ENCODE assay signal across 12 cellular contexts in genomic region chr10:133236411-133237240, GRCh38. TPM values are rescaled to one million over a fixed set of nuclear protein-coding genes. Genes with fewer than 3 reads are reported as not detected.
DNase-seq lines count a peak whose midpoint lies in the region; ATAC-seq and TF ChIP-seq lines count a peak whose summit lies in the region.
"Had no signal": no experiment of that assay in that cellular context is flagged by ENCODE, and none has a peak within 500 bp of the region (broad histone marks: within the 10 kb centered on the region; RNA-seq: fewer than 3 reads in every experiment).

No MANE protein-coding gene starts in this region.

- H3K79me2 ChIP-seq in GM23338 (replicated peaks; ENCODE audit: insufficient read depth) = peaks cover 4% of the 10 kb centered on the region; the same call in 1 of the 2 replicates

- no peak for TF ChIP-seq CTCF in GM23338 (conservative IDR thresholded peaks at IDR 0.05; ENCODE audit: low read depth in 2 of 2)
- no peak for TF ChIP-seq CTCF in activated CD8-positive, alpha-beta T cell treated with anti-CD3 and anti-CD28 coated beads for 36 hours (IDR thresholded peaks at IDR 0.05)

- H3K27me3 ChIP-seq in GM23338 (ENCODE audit: insufficient read depth) (peaks cover 58% of the 10 kb centered on the region), skeletal muscle satellite cell (ENCODE audit: control insufficient read depth, insufficient read depth, low read length) (peaks cover 77% of the 10 kb centered on the region), SJCRH30 (no peaks in the 10 kb centered on the region)

- CTCF ChIA-PET in activated CD8-positive, alpha-beta T cell treated with anti-CD3 and anti-CD28 coated beads for 36 hours (lab: Charles Lee) = no interaction called here

- H3K4me2 ChIP-seq in GM23338 (peak overlapping the region; percentile 85), skeletal muscle satellite cell (ENCODE audit: low read length) (peak overlapping the region; percentile 25)

- peak; percentile 60 for DNase-seq in GM23338 (ENCODE audit: low spot score)
- DNase-seq in activated CD8-positive, alpha-beta T cell treated with anti-CD3 and anti-CD28 coated beads for 36 hours = no peak
- no peak for DNase-seq in NCI-H510A (lab: John Stamatoyannopoulos, UW)
- no peak for DNase-seq in SJCRH30
- DNase-seq in SK-N-DZ (ENCODE audit: low spot score) = no peak
- DNase-seq in activated gamma-delta T cell treated with Interleukin-2 at 50 U/mL for 16 hours = no peak
- DNase-seq: activated CD4-positive, alpha-beta T cell treated with anti-CD3 and anti-CD28 coated beads, Interleukin-2, amount 50 U/mL, for 48 hours; cortex of kidney; NCI-H2081 treated with DMSO at 0.1 percent for 48 hours had no signal

- H3K4me1 ChIP-seq in GM23338 (ENCODE audit: insufficient read depth) = peaks cover 17% of the 10 kb centered on the region
- H3K4me1 ChIP-seq in skeletal muscle satellite cell (ENCODE audit: control insufficient read depth, insufficient read depth, low read length) = no peaks in the 10 kb centered on the region
- H3K4me1 ChIP-seq in SJCRH30 = no peaks in the 10 kb centered on the region

- H3K27ac ChIP-seq in GM23338 (ENCODE audit: low read depth) (no peak overlapping the region), SJCRH30 (no peak overlapping the region)

- peak overlapping the region; percentile 62; the same call in 1 of the 3 replicates for H3K4me3 Mint-ChIP-seq in GM23338
- H3K4me3 Mint-ChIP-seq in activated CD8-positive, alpha-beta T cell treated with anti-CD3 and anti-CD28 coated beads for 36 hours = no peak overlapping the region
- H3K4me3 Mint-ChIP-seq: mesothelial cell of epicardium had no signal

- peaks cover 12% of the 10 kb centered on the region; the same call in 1 of the 2 replicates for H3F3A ChIP-seq in GM23338 (replicated peaks; ENCODE audit: low read depth)

- peaks cover 62% of the 10 kb centered on the region for H3K27me3 Mint-ChIP-seq in GM23338 (ENCODE audit: insufficient read depth, low read depth, poor library complexity)
- peaks cover 47% of the 10 kb centered on the region for H3K27me3 Mint-ChIP-seq in activated CD8-positive, alpha-beta T cell treated with anti-CD3 and anti-CD28 coated beads for 36 hours

- H3K36me3 ChIP-seq in GM23338 (ENCODE audit: insufficient read depth) (no peaks in the 10 kb centered on the region), skeletal muscle satellite cell (ENCODE audit: insufficient read depth, low read length) (no peaks in the 10 kb centered on the region), SJCRH30 (no peaks in the 10 kb centered on the region)

- no peak overlapping the region for H3K9ac ChIP-seq in skeletal muscle satellite cell (ENCODE audit: low read depth, low read length)

- H4K20me1 ChIP-seq in GM23338 (replicated peaks; ENCODE audit: insufficient read depth) = no peaks in the 10 kb centered on the region; the same call in 1 of the 2 replicates

- POLR2A ChIA-PET in activated CD8-positive, alpha-beta T cell treated with anti-CD3 and anti-CD28 coated beads for 36 hours (lab: Charles Lee) = no interaction called here

- 0 out of 2 replicates have a peak, but pooled peaks cover 3% of the 10 kb centered on the region for H3K9me2 ChIP-seq in GM23338 (ENCODE audit: insufficient read depth)

- peaks cover 4% of the 10 kb centered on the region; the same call in 2 of the 3 replicates for H3K9me3 Mint-ChIP-seq in GM23338
- H3K9me3 Mint-ChIP-seq in activated CD8-positive, alpha-beta T cell treated with anti-CD3 and anti-CD28 coated beads for 36 hours = no peaks in the 10 kb centered on the region
- H3K9me3 Mint-ChIP-seq: mesothelial cell of epicardium had no signal

- H3K4me1 Mint-ChIP-seq in GM23338 = peaks cover 20% of the 10 kb centered on the region
- H3K4me1 Mint-ChIP-seq in activated CD8-positive, alpha-beta T cell treated with anti-CD3 and anti-CD28 coated beads for 36 hours (ENCODE audit: low read depth) = peaks cover 14% of the 10 kb centered on the region

- H3K9me3 ChIP-seq in skeletal muscle satellite cell (replicated peaks; ENCODE audit: low read length) (no peaks in the 10 kb centered on the region), SJCRH30 (replicated peaks) (no peaks in the 10 kb centered on the region)

- peak; percentile 21 for ATAC-seq in GM23338
- peak; percentile 25 for ATAC-seq in activated CD8-positive, alpha-beta T cell treated with anti-CD3 and anti-CD28 coated beads for 36 hours

- no peak overlapping the region for H3K27ac Mint-ChIP-seq in GM23338
- no peak overlapping the region for H3K27ac Mint-ChIP-seq in activated CD8-positive, alpha-beta T cell treated with anti-CD3 and anti-CD28 coated beads for 36 hours
- H3K27ac Mint-ChIP-seq: mesothelial cell of epicardium had no signal

- H3K36me3 Mint-ChIP-seq in GM23338 (ENCODE audit: low read depth) = peaks cover 9% of the 10 kb centered on the region
- H3K36me3 Mint-ChIP-seq in activated CD8-positive, alpha-beta T cell treated with anti-CD3 and anti-CD28 coated beads for 36 hours (ENCODE audit: low read depth) = no peaks in the 10 kb centered on the region
- H3K36me3 Mint-ChIP-seq: mesothelial cell of epicardium had no signal

- H2AFZ ChIP-seq in GM23338 = no peak overlapping the region

- intact Hi-C loops in activated CD8-positive, alpha-beta T cell treated with anti-CD3 and anti-CD28 coated beads for 36 hours (cut with micrococcal nuclease) = no loop called here

- H3K4me3 ChIP-seq in GM23338 (peak overlapping the region; percentile 66), iPS-11a (ENCODE audit: low read depth, low read length) (peak overlapping the region; percentile 30), skeletal muscle satellite cell (ENCODE audit: low read length) (no peak overlapping the region), SJCRH30 (no peak overlapping the region)

TF ChIP-seq in GM23338, 12 proteins besides CTCF, POLR2A, EP300 and RAD21:
- TF ChIP-seq POLR2AphosphoS5 (IDR thresholded peaks at IDR 0.05; ENCODE audit: low read depth) = 0 out of 2 replicates have a peak, but pooled peaks have one; percentile 10
- TF ChIP-seq ZNF114 (CRISPR knock-in tag; IDR thresholded peaks at IDR 0.05) = no peak
- TF ChIP-seq JUNB (IDR thresholded peaks at IDR 0.05; ENCODE audit: unreplicated experiment) = no peak
- TF ChIP-seq EZH2 (IDR thresholded peaks at IDR 0.05; ENCODE audit: low read depth, unreplicated experiment) = peak; percentile 46

RNA-seq across cellular contexts. Expression of gene VENTX, which starts 1.0 kb away (rescaled TPM):
- 6.3 and 8.1 TPM in 2 replicates for total RNA-seq in GM23338 (2014; rRNA removed; shearing (Covaris generic))
- 4.8 and 5.1 TPM in 2 replicates for polyA plus RNA-seq in GM23338 (2016; fragmentation: Nextera tagmentation; extraction: Ambion mirVana)
- total RNA-seq in activated CD8-positive, alpha-beta T cell treated with anti-CD3 and anti-CD28 coated beads for 36 hours = under 1 TPM in 1 of 2 experiments, not detected in 1; 0.09 TPM
- not detected in 2 replicates for total RNA-seq in skeletal muscle satellite cell (2012; rRNA removed)
- 0.10 and 0.26 TPM in 2 replicates for total RNA-seq in SJCRH30 (2014; rRNA removed; shearing (Covaris generic))
- not detected in 2 replicates for polyA plus RNA-seq in SK-N-DZ (2014; cell fraction: cytosol; rRNA removed)
- polyA plus RNA-seq in SK-N-DZ (2014; cell fraction: nucleus; rRNA removed) = not detected in 2 replicates

RNA-seq across cellular contexts. Expression of gene UTF1, which starts 6.6 kb away (rescaled TPM):
- total RNA-seq in GM23338 (2014; rRNA removed; shearing (Covaris generic)) = 7.7 and 12.2 TPM in 2 replicates
- 51.4 and 55.7 TPM in 2 replicates for polyA plus RNA-seq in GM23338 (2016; fragmentation: Nextera tagmentation; extraction: Ambion mirVana)
- total RNA-seq in activated CD8-positive, alpha-beta T cell treated with anti-CD3 and anti-CD28 coated beads for 36 hours = not detected
- not detected in 2 replicates for total RNA-seq in skeletal muscle satellite cell (2012; rRNA removed)
- total RNA-seq in SJCRH30 (2014; rRNA removed; shearing (Covaris generic)) = not detected in 2 replicates
- polyA plus RNA-seq in SK-N-DZ (2014; cell fraction: cytosol; rRNA removed) = not detected in 2 replicates
- polyA plus RNA-seq in SK-N-DZ (2014; cell fraction: nucleus; rRNA removed) = not detected in 2 replicates
- total RNA-seq: mesothelial cell of epicardium had no signal

RNA-seq across cellular contexts. Expression of gene ADAM8, which starts 40.0 kb away (rescaled TPM):
- 5.5 and 7.4 TPM in 2 replicates for total RNA-seq in GM23338 (2014; rRNA removed; shearing (Covaris generic))
- polyA plus RNA-seq in GM23338 (2016; fragmentation: Nextera tagmentation; extraction: Ambion mirVana) = 1.9 and 2.1 TPM in 2 replicates
- 100 to 1,000 TPM; 106 to 115 TPM for total RNA-seq in activated CD8-positive, alpha-beta T cell treated with anti-CD3 and anti-CD28 coated beads for 36 hours
- total RNA-seq in skeletal muscle satellite cell (2012; rRNA removed) = under 0.01 and 0.44 TPM in 2 replicates
- 0.56 and 0.67 TPM in 2 replicates for total RNA-seq in SJCRH30 (2014; rRNA removed; shearing (Covaris generic))
- 0.31 and 0.51 TPM in 2 replicates for polyA plus RNA-seq in SK-N-DZ (2014; cell fraction: cytosol; rRNA removed)
- 2.9 and 5.3 TPM in 2 replicates for polyA plus RNA-seq in SK-N-DZ (2014; cell fraction: nucleus; rRNA removed)

Comparison
In these comparisons a context has a peak if more than half of its experiments do, and no peak if none do; other contexts are left out.
1. H3K4me3 ChIP-seq: peak in GM23338 (single experiment) and iPS-11a (single experiment); none in skeletal muscle satellite cell (single experiment) and SJCRH30 (single experiment).
2. RNA of gene ADAM8, which starts 40.0 kb away (total RNA-seq): 106 to 115 TPM in activated CD8-positive, alpha-beta T cell treated with anti-CD3 and anti-CD28 coated beads for 36 hours; 5.5 to 7.4 TPM in GM23338 and 0.56 to 0.67 TPM in SJCRH30; every median in the first group is over 10 times any median in the second.